Comparison of ENCODE assay signal across 21 cellular contexts in genomic region chr15:72005483-72005882, GRCh38.
"Had no signal": no experiment of that assay in that cellular context is flagged by ENCODE, and none has a peak within 500 bp of the region (broad histone marks: within the 10 kb centered on the region; RNA-seq: fewer than 3 reads in every experiment).

No MANE protein-coding gene starts in this region.

- H3K27me3 ChIP-seq: foreskin keratinocyte, neural progenitor cell, spleen, testis, upper lobe of left lung had no signal

- H3K4me3 ChIP-seq: neural progenitor cell, spleen, testis, upper lobe of left lung had no signal

- H3K4me1 ChIP-seq: foreskin keratinocyte, neural progenitor cell, spleen, testis, upper lobe of left lung had no signal

- H3K27ac ChIP-seq: epithelial cell of prostate, foreskin keratinocyte, neural progenitor cell, spleen, testis, upper lobe of left lung, WERI-Rb-1 had no signal

- ATAC-seq: activated T-cell treated with anti-CD3 and anti-CD28 coated beads, Interleukin-2, amount 50 U/mL, for 4 hours; foreskin keratinocyte; left cardiac atrium; naive thymus-derived CD4-positive, alpha-beta T cell; SK-N-SH treated with all-trans-retinoic acid at 6 μM for 48 hours; T-cell had no signal

- DNase-seq: activated CD4-positive, alpha-beta T cell treated with anti-CD3 and anti-CD28 coated beads for 1 hour; activated naive CD4-positive, alpha-beta T cell treated with anti-CD3 and anti-CD28 coated beads for 36 hours; activated naive CD8-positive, alpha-beta T cell treated with anti-CD3 and anti-CD28 coated beads, Interleukin-2, amount 10 ng/mL, durations not matched to agents 7 days and 5 days; activated T-cell treated with anti-CD3 and anti-CD28 coated beads, Interleukin-2, amount 50 U/mL, for 4 hours; amniotic stem cell; cerebellar nuclear complex; cortex of kidney; foreskin keratinocyte; left cardiac atrium; naive thymus-derived CD4-positive, alpha-beta T cell; posterior cingulate gyrus; spleen; stimulated activated CD4-positive, alpha-beta T cell treated with anti-CD3 and anti-CD28 coated beads, Interleukin-4, amount 100 ng/mL, for 1 hour; stimulated activated naive CD4-positive, alpha-beta T cell; T-cell; testis; upper lobe of left lung; WERI-Rb-1 had no signal

- H3K36me3 ChIP-seq: neural progenitor cell, WERI-Rb-1 had no signal

- H3K9me3 ChIP-seq: spleen, testis, upper lobe of left lung had no signal
